In genomic region chr18:76369791-76370555, GRCh38 we compare ENCODE assay signal across 25 cellular contexts.
"Had no signal": no experiment of that assay in that cellular context is flagged by ENCODE, and none has a peak within 500 bp of the region (broad histone marks: within the 10 kb centered on the region; RNA-seq: fewer than 3 reads in every experiment).

No MANE protein-coding gene starts in this region.

- H3K9me3 ChIP-seq: body of pancreas, heart right ventricle, SJSA1, upper lobe of left lung had no signal

- H3K9ac ChIP-seq: parathyroid adenoma had no signal

- FAIRE-seq: colon had no signal

- H3K27ac ChIP-seq: body of pancreas, dorsolateral prefrontal cortex, heart right ventricle, parathyroid adenoma, SJSA1, upper lobe of left lung had no signal

- H3K79me2 ChIP-seq: parathyroid adenoma had no signal

- H3K9me3 Mint-ChIP-seq: activated B cell treated with CpG ODN at 0.5 μM for 24 hours; activated CD4-positive, alpha-beta memory T cell treated with anti-CD3 and anti-CD28 coated beads for 36 hours; central memory CD8-positive, alpha-beta T cell; naive thymus-derived CD8-positive, alpha-beta T cell had no signal

- H3K36me3 Mint-ChIP-seq: activated CD4-positive, alpha-beta memory T cell treated with anti-CD3 and anti-CD28 coated beads for 36 hours had no signal

- H3K4me1 Mint-ChIP-seq: mesothelial cell of epicardium had no signal

- H3K4me3 Mint-ChIP-seq: activated B cell treated with CpG ODN at 0.5 μM for 24 hours; activated CD4-positive, alpha-beta memory T cell treated with anti-CD3 and anti-CD28 coated beads for 36 hours; activated naive CD4-positive, alpha-beta T cell treated with anti-CD3 and anti-CD28 coated beads, Interleukin-2, amount 50 U/mL, for 24 hours; activated T-helper 1 cell treated with anti-CD3 and anti-CD28 coated beads, Interleukin-12 subunit alpha, Interleukin-12 subunit beta, Interleukin-2, Interleukin-4 antibody, amounts not matched to agents 30 ng/mL and 10 ng/mL and 1 ng/mL, durations not matched to agents 14 hours and 24 hours and 36 hours; central memory CD8-positive, alpha-beta T cell; mesothelial cell of epicardium; naive thymus-derived CD8-positive, alpha-beta T cell had no signal

- DNase-seq: activated B cell treated with CpG ODN at 0.5 μM for 24 hours; activated CD4-positive, alpha-beta memory T cell treated with anti-CD3 and anti-CD28 coated beads for 36 hours; activated CD4-positive, alpha-beta T cell treated with anti-CD3 and anti-CD28 coated beads for 48 hours; activated gamma-delta T cell treated with Interleukin-2 at 50 U/mL for 16 hours; activated T-cell treated with anti-CD3 and anti-CD28 coated beads for 4 hours; anterior cingulate cortex; heart right ventricle; islet precursor cell; left cardiac atrium; naive thymus-derived CD8-positive, alpha-beta T cell; nucleus accumbens; stimulated activated CD4-positive, alpha-beta T cell treated with anti-CD3 and anti-CD28 coated beads, Interleukin-2, amount 100 ng/mL, for 48 hours; stimulated activated CD8-positive, alpha-beta memory T cell treated with anti-CD3 and anti-CD28 coated beads, Interleukin-4, amount 100 ng/mL, for 48 hours; stimulated activated naive CD4-positive, alpha-beta T cell treated with Interleukin-2 at 50 U/mL for 16 hours; T-helper 1 cell; upper lobe of left lung had no signal

- ATAC-seq: body of pancreas; heart right ventricle; left cardiac atrium; naive thymus-derived CD8-positive, alpha-beta T cell had no signal

- H3K27me3 Mint-ChIP-seq: activated B cell treated with CpG ODN at 0.5 μM for 24 hours; activated naive CD4-positive, alpha-beta T cell treated with anti-CD3 and anti-CD28 coated beads, Interleukin-2, amount 50 U/mL, for 24 hours; naive thymus-derived CD8-positive, alpha-beta T cell had no signal

- H3K27ac Mint-ChIP-seq: activated B cell treated with CpG ODN at 0.5 μM for 24 hours; activated CD4-positive, alpha-beta memory T cell treated with anti-CD3 and anti-CD28 coated beads for 36 hours; activated naive CD4-positive, alpha-beta T cell treated with anti-CD3 and anti-CD28 coated beads, Interleukin-2, amount 50 U/mL, for 24 hours; activated T-helper 1 cell treated with anti-CD3 and anti-CD28 coated beads, Interleukin-12 subunit alpha, Interleukin-12 subunit beta, Interleukin-2, Interleukin-4 antibody, amounts not matched to agents 30 ng/mL and 10 ng/mL and 1 ng/mL, durations not matched to agents 14 hours and 24 hours and 36 hours; mesothelial cell of epicardium had no signal

- H3K4me3 ChIP-seq: body of pancreas, dorsolateral prefrontal cortex, heart right ventricle, SJSA1, upper lobe of left lung had no signal

- H3K4me1 ChIP-seq: body of pancreas, parathyroid adenoma, SJSA1 had no signal

- H3K27me3 ChIP-seq: body of pancreas, dorsolateral prefrontal cortex, heart right ventricle, SJSA1, upper lobe of left lung had no signal

- H2AFZ ChIP-seq: parathyroid adenoma had no signal
